Comparison of ENCODE assay signal across 18 cellular contexts in the genomic region with DNA sequence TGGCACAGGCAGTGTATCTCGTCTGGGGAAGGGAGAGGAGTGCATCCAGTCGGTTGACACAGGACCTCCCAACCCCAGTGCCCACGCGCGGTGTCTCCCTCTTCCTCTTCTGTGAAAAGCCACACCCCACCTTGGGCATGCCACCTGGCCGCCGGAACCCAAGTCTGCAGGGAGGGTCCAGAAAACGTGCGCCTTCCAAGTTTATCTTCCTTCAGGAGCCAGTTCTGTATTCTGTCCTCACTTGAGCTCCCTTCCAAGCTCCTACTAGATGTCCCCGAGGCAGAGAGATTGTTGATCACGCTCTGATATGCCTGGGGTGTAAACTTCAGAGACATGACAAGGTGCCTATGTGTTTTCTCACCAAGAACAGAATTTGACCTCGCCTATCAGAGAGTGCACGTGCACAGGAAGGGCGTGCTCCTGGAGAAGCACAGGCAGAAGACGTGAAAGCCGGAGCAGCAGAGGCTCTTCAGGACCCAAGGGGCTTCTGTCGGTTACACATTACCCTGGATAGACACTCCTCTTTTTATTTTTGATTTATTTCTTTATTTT. TPM values are rescaled to one million over a fixed set of nuclear protein-coding genes. Genes with fewer than 3 reads are reported as not detected.
DNase-seq lines count a peak whose midpoint lies in the region; ATAC-seq, FAIRE-seq and TF ChIP-seq lines count a peak whose summit lies in the region.
"Had no signal": no experiment of that assay in that cellular context is flagged by ENCODE, and none has a peak within 500 bp of the region (broad histone marks: within the 10 kb centered on the region; RNA-seq: fewer than 3 reads in every experiment).

No MANE protein-coding gene starts in this region.

- H3K27me3 ChIP-seq in duodenal mucosa (ENCODE audit: control insufficient read depth in 1 of 2, insufficient read depth in 2 of 2, low read length in 2 of 2) (no peaks in the 10 kb centered on the region), neural progenitor cell (no peaks in the 10 kb centered on the region), BE2C (no peaks in the 10 kb centered on the region)
- H3K27me3 ChIP-seq: foreskin keratinocyte, left lung had no signal

- H2AFZ ChIP-seq in neural progenitor cell (replicated peaks) = no peak overlapping the region

- H3K4me3 ChIP-seq in duodenal mucosa (ENCODE audit: low read depth in 1 of 2, low read length in 2 of 2) = peak overlapping the region; percentile 21 to 26
- H3K4me3 ChIP-seq in neural progenitor cell = no peak overlapping the region
- H3K4me3 ChIP-seq in BE2C (ENCODE audit: low read depth, low read length) = no peak overlapping the region
- H3K4me3 ChIP-seq: left lung, smooth muscle cell had no signal

- TF ChIP-seq CTCF in neural progenitor cell (IDR thresholded peaks at IDR 0.05) (no peak), BE2C (IDR thresholded peaks at IDR 0.05; ENCODE audit: low read depth, low read length) (no peak)

- no peak overlapping the region for H3K4me2 ChIP-seq in neural progenitor cell
- H3K4me2 ChIP-seq: smooth muscle cell had no signal

- H3K9me3 Mint-ChIP-seq in neural progenitor cell = no peaks in the 10 kb centered on the region

- H3K9ac ChIP-seq in duodenal mucosa (ENCODE audit: low read depth in 1 of 2, low read length in 2 of 2) (peak overlapping the region in 1 of 2 donors; percentile 10), neural progenitor cell (no peak overlapping the region)

- H3K27me3 Mint-ChIP-seq in neural progenitor cell (ENCODE audit: insufficient read depth, low read depth) = peaks cover 6% of the 10 kb centered on the region

- H4K20me1 ChIP-seq in neural progenitor cell (ENCODE audit: low read depth) = no peaks in the 10 kb centered on the region

- peaks cover 6% of the 10 kb centered on the region for H3K4me1 Mint-ChIP-seq in neural progenitor cell

- no peak for TF ChIP-seq POLR2A in GM12891 (IDR thresholded peaks at IDR 0.05; ENCODE audit: low read depth, low read length)

- no peak for FAIRE-seq in GM12891 (lab: Jason Lieb, UNC)

- ATAC-seq in HG03469 (IDR thresholded peaks at IDR 0.05; ENCODE audit: unreplicated experiment) = no peak
- ATAC-seq: foreskin keratinocyte had no signal

- H3K36me3 ChIP-seq in duodenal mucosa (ENCODE audit: control insufficient read depth in 1 of 2, insufficient read depth in 2 of 2, low read length in 2 of 2) (no peaks in the 10 kb centered on the region), neural progenitor cell (no peaks in the 10 kb centered on the region), BE2C (no peaks in the 10 kb centered on the region)
- H3K36me3 ChIP-seq: left lung had no signal

- H3K9me3 ChIP-seq in duodenal mucosa (ENCODE audit: control insufficient read depth in 1 of 2, low read length in 2 of 2) = no peaks in the 10 kb centered on the region
- H3K9me3 ChIP-seq in neural progenitor cell (ENCODE audit: low read depth) = no peaks in the 10 kb centered on the region
- no peaks in the 10 kb centered on the region for H3K9me3 ChIP-seq in BE2C
- H3K9me3 ChIP-seq: left lung had no signal

- H3K4me1 ChIP-seq in duodenal mucosa (ENCODE audit: control insufficient read depth in 1 of 2, insufficient read depth in 2 of 2, low read length in 2 of 2) (peaks cover 22 to 33% of the 10 kb centered on the region in 2 donors), neural progenitor cell (no peaks in the 10 kb centered on the region), BE2C (no peaks in the 10 kb centered on the region)

- no peak overlapping the region for H3K4me3 Mint-ChIP-seq in neural progenitor cell

- no peaks in the 10 kb centered on the region for H3F3A ChIP-seq in neural progenitor cell (ENCODE audit: low read depth)

- H3K36me3 Mint-ChIP-seq in neural progenitor cell = peaks cover 1% of the 10 kb centered on the region

- H3K79me2 ChIP-seq in neural progenitor cell (ENCODE audit: low read depth) = no peaks in the 10 kb centered on the region

- H3K27ac ChIP-seq in duodenal mucosa (ENCODE audit: low read depth, low read length) (peak overlapping the region; percentile 60), neural progenitor cell (no peak overlapping the region)
- H3K27ac ChIP-seq: foreskin keratinocyte had no signal

- DNase-seq in GM12891 (ENCODE audit: insufficient read length, low spot score) = no peak
- DNase-seq in MV-4-11 (lab: John Stamatoyannopoulos, UW) = peak; percentile 32
- DNase-seq in neural progenitor cell (ENCODE audit: low spot score) = no peak
- DNase-seq in EL = no peak
- no peak for DNase-seq in BE2C
- no peak for DNase-seq in RKO (ENCODE audit: low spot score)
- DNase-seq: activated CD4-positive, alpha-beta T cell treated with anti-CD3 and anti-CD28 coated beads, Interleukin-2, amount 50 U/mL, for 4 hours; amygdala; left lung; NCI-H2081 treated with DMSO at 0.1 percent for 48 hours; NCI-H774 had no signal

- H3K27ac Mint-ChIP-seq in neural progenitor cell = peak overlapping the region; percentile 74

TF ChIP-seq in GM12891, 5 proteins besides CTCF, POLR2A, EP300 and RAD21:
- TF ChIP-seq SPI1 (IDR thresholded peaks at IDR 0.05; ENCODE audit: low read depth, low read length) (peak; percentile 42; the same call in 1 of the 2 replicates), PAX5 (IDR thresholded peaks at IDR 0.05; ENCODE audit: insufficient read depth, low read length, severe bottlenecking) (no peak), POLR2AphosphoS5 (IDR thresholded peaks at IDR 0.05; ENCODE audit: low read depth, low read length) (no peak), POU2F2 (IDR thresholded peaks at IDR 0.05; ENCODE audit: low read depth, low read length) (no peak), TAF1 (IDR thresholded peaks at IDR 0.05; ENCODE audit: low read depth, low read length) (no peak)

RNA-seq across cellular contexts. Expression of a gene that starts 9.6 kb away (rescaled TPM):
- 67.7 TPM for polyA plus RNA-seq in GM12891 (2012; ENCODE audit: low read depth, missing spikeins)
- not detected in 2 replicates for total RNA-seq in neural progenitor cell (ENCODE audit: low replicate concordance)
- polyA plus RNA-seq in BE2C (2012; ENCODE audit: insufficient read depth, insufficient read length, low read depth) = not detected
- polyA plus RNA-seq: smooth muscle cell had no signal

RNA-seq across cellular contexts. Expression of a gene that starts 49.9 kb away (rescaled TPM):
- 6.8 TPM for polyA plus RNA-seq in GM12891 (2012; ENCODE audit: low read depth, missing spikeins)
- 1.6 and 2.1 TPM in 2 replicates for total RNA-seq in neural progenitor cell (ENCODE audit: low replicate concordance)
- polyA plus RNA-seq in BE2C (2012; ENCODE audit: insufficient read depth, insufficient read length, low read depth) = not detected

RNA-seq across cellular contexts. Expression of a gene that starts 52.8 kb away (rescaled TPM):
- not detected for polyA plus RNA-seq in GM12891 (2012; ENCODE audit: low read depth, missing spikeins)
- not detected in 2 replicates for total RNA-seq in neural progenitor cell (ENCODE audit: low replicate concordance)
- not detected for polyA plus RNA-seq in BE2C (2012; ENCODE audit: insufficient read depth, insufficient read length, low read depth)
- total RNA-seq: cerebellum, foreskin keratinocyte, posterior vena cava, smooth muscle cell had no signal
- polyA plus RNA-seq: BJ, foreskin keratinocyte, smooth muscle cell had no signal

Comparison
In these comparisons a context has a peak if more than half of its experiments do, and no peak if none do; other contexts are left out.
1. H3K4me3 ChIP-seq: peak in duodenal mucosa (2 of 2); none in neural progenitor cell (single experiment) and BE2C (single experiment).